Comparison of ENCODE assay signal across 8 cellular contexts in the genomic region with DNA sequence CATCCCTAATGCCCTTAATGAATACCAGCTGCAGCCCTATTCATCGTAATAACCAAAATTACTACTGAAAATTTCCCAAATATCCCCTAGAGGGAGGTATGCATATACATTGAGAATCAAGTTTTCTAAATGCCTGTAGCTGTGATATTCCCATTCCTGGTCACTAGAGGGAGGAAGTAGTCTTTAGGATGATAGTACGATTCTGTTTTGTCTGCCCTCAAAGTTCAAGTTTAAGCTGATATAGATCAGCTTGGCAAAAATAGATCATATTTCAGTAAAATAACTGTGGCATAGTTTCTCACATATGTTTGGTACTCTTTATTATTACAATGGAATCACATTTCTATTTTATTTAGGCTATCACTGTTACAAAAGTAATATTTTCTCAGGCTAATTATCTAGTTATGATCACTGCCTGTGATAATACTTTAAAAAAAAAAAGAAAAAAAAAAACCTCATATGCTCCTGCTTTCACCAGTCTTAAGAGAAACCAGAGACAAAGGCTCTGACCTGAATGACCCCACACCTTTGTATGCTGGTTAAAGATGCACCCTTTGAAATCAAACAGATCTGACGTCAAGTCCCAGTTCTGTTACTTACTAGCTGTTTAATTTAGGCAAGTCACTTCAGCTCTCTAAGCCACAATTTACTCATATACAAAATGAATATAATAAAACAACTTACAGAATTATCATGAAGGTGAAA. TPM values are rescaled to one million over a fixed set of nuclear protein-coding genes. Genes with fewer than 3 reads are reported as not detected.
DNase-seq lines count a peak whose midpoint lies in the region; ATAC-seq and TF ChIP-seq lines count a peak whose summit lies in the region.

No MANE protein-coding gene starts in this region.

- no peaks in the 10 kb centered on the region for H3K9me2 ChIP-seq in SU-DHL-6 (replicated peaks; ENCODE audit: insufficient read depth, low read length)

- DNase-seq in AML-193 (lab: John Stamatoyannopoulos, UW) (peak; percentile 97 to 98), NCI-H1436 (lab: John Stamatoyannopoulos, UW) (peak; percentile 30), fibroblast of peridontal ligament (ENCODE audit: extremely low read depth) (peak; percentile 91), osteocyte (ENCODE audit: extremely low spot score, unreplicated experiment) (no peak), MG63 (no peak)

- H3K4me1 Mint-ChIP-seq in osteocyte (ENCODE audit: unreplicated experiment), result peaks cover 3% of the 10 kb centered on the region

- no peak overlapping the region for H3K4me2 ChIP-seq in SU-DHL-6 (ENCODE audit: low read depth, low read length, poor library complexity, severe bottlenecking)

- H4K20me1 ChIP-seq in SU-DHL-6 (ENCODE audit: low read depth, low read length), result no peaks in the 10 kb centered on the region

- H3K27ac Mint-ChIP-seq in osteocyte (ENCODE audit: unreplicated experiment), result no peak overlapping the region

- no peak overlapping the region for H3K4me3 Mint-ChIP-seq in osteocyte (ENCODE audit: unreplicated experiment)

- H3K79me2 ChIP-seq in SU-DHL-6 (ENCODE audit: insufficient read depth, low read length), result no peaks in the 10 kb centered on the region

- H3K36me3 ChIP-seq in SU-DHL-6 (ENCODE audit: low read length) (0 out of 2 replicates have a peak, but pooled peaks cover under 1% of the 10 kb centered on the region), MG63 (no peaks in the 10 kb centered on the region; the same call in 1 of the 2 replicates)

- H3F3A ChIP-seq in SU-DHL-6 (ENCODE audit: insufficient read depth), result peaks cover 23% of the 10 kb centered on the region; the same call in 1 of the 2 replicates

- ATAC-seq in GM18505 (IDR thresholded peaks at IDR 0.05; ENCODE audit: unreplicated experiment), result peak; percentile 87
- peak; percentile 91 for ATAC-seq in HG02852 (IDR thresholded peaks at IDR 0.05; ENCODE audit: unreplicated experiment)

- H3K9ac ChIP-seq in SU-DHL-6 (ENCODE audit: low read length), result no peak overlapping the region

- H3K36me3 Mint-ChIP-seq in osteocyte (ENCODE audit: unreplicated experiment), result peaks cover 17% of the 10 kb centered on the region

- no peak overlapping the region for H3K4me3 ChIP-seq in SU-DHL-6 (ENCODE audit: insufficient read depth, low read length, poor library complexity, severe bottlenecking)
- no peak overlapping the region for H3K4me3 ChIP-seq in MG63

- H3K27me3 ChIP-seq in SU-DHL-6 (ENCODE audit: low read length) (no peaks in the 10 kb centered on the region), MG63 (no peaks in the 10 kb centered on the region)

- H3K9me3 ChIP-seq in SU-DHL-6 (ENCODE audit: insufficient read depth, low read length), result no peaks in the 10 kb centered on the region
- H3K9me3 ChIP-seq in MG63, result no peaks in the 10 kb centered on the region

- no peaks in the 10 kb centered on the region for H3K27me3 Mint-ChIP-seq in osteocyte (ENCODE audit: unreplicated experiment)

- no peak for TF ChIP-seq POLR2A in GM18505 (IDR thresholded peaks at IDR 0.05; ENCODE audit: borderline replicate concordance, extremely low read depth, insufficient read depth, insufficient read length)

- TF ChIP-seq CTCF in SU-DHL-6 (IDR thresholded peaks at IDR 0.05; ENCODE audit: insufficient read depth, low read length, poor library complexity, severe bottlenecking) (peak; percentile 67), osteocyte (IDR thresholded peaks at IDR 0.05) (peak; percentile 92)

- no peak overlapping the region for H2AFZ ChIP-seq in SU-DHL-6 (ENCODE audit: low read depth, low read length, severe bottlenecking)

- no peak overlapping the region for H3K27ac ChIP-seq in SU-DHL-6 (ENCODE audit: low read depth, low read length)

- H3K9me3 Mint-ChIP-seq in osteocyte (ENCODE audit: unreplicated experiment), result peaks cover 6% of the 10 kb centered on the region

RNA-seq across cellular contexts. Expression of gene TSPYL1, which starts 11.0 kb away (rescaled TPM):
- total RNA-seq in osteocyte, result 64.9 and 65.3 TPM in 2 replicates
- 61.4 and 81.3 TPM in 2 replicates for total RNA-seq in MG63 (2014; rRNA removed; shearing (Covaris generic); ENCODE audit: low replicate concordance)

RNA-seq across cellular contexts. Expression of gene TSPYL4, which starts 14.9 kb away (rescaled TPM):
- 29.6 and 32.6 TPM in 2 replicates for total RNA-seq in osteocyte
- total RNA-seq in MG63 (2014; rRNA removed; shearing (Covaris generic); ENCODE audit: low replicate concordance), result 6.6 and 6.8 TPM in 2 replicates

Comparison
In these comparisons a context has a peak if more than half of its experiments do, and no peak if none do; other contexts are left out.
1. DNase-seq: peak in AML-193 (2 of 2), NCI-H1436 (single experiment) and fibroblast of peridontal ligament (single experiment); none in osteocyte (single experiment) and MG63 (single experiment).